19 cellular contexts compared by ENCODE assay signal in the genomic region with DNA sequence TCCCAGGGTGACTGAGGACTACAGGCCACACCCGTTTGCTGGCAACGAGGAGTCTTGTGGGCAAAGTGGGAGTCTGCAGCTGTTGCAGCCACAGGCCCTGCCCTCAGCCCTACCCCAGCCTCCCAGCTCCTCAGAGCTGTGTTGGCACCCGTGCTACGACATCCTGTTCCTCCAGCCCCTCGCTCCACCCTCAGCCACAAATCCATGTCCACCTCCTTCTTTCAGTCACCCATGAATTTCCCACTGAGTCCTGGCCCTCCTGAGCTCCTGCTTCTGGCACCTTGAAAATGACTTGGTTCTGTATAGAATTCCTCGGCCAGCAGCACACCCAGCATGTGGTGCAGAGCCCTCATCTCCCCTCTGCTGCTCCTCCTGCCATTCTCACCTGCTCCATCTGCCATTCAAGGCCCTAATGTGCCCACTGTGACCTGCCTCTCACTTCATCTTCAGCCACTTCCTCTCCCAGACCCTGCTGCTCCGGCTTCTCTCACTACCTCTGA. TPM values are rescaled to one million over a fixed set of nuclear protein-coding genes. Genes with fewer than 3 reads are reported as not detected.
DNase-seq lines count a peak whose midpoint lies in the region; ATAC-seq and TF ChIP-seq lines count a peak whose summit lies in the region.
"Had no signal": no experiment of that assay in that cellular context is flagged by ENCODE, and none has a peak within 500 bp of the region (broad histone marks: within the 10 kb centered on the region; RNA-seq: fewer than 3 reads in every experiment).

No MANE protein-coding gene starts in this region.

- H4K20me1 ChIP-seq in mammary epithelial cell (ENCODE audit: insufficient read depth, low read length) = no peaks in the 10 kb centered on the region

- H3K36me3 ChIP-seq in mammary epithelial cell (ENCODE audit: insufficient read depth, low read length) = peaks cover 16% of the 10 kb centered on the region
- H3K36me3 ChIP-seq: adrenal gland had no signal

- in situ Hi-C loops in mammary epithelial cell (cut with MboI; ENCODE audit: low sequenced_read_pairs in 2 of 2) = no loop called here

- peak overlapping the region; percentile 57 for H3K27ac Mint-ChIP-seq in MCF 10A (ENCODE audit: low read depth, unreplicated experiment)
- peak overlapping the region; percentile 5 to 57 (median 52) for H3K27ac Mint-ChIP-seq in nephron
- H3K27ac Mint-ChIP-seq: activated CD4-positive, alpha-beta memory T cell treated with anti-CD3 and anti-CD28 coated beads for 36 hours; activated T-helper 1 cell treated with anti-CD3 and anti-CD28 coated beads, Interleukin-12 subunit alpha, Interleukin-12 subunit beta, Interleukin-2, Interleukin-4 antibody, amounts not matched to agents 30 ng/mL and 10 ng/mL and 1 ng/mL, durations not matched to agents 14 hours and 24 hours and 36 hours; dendritic cell treated with granulocyte-macrophage colony-stimulating factor and Interleukin-4, amounts not matched to agents 40 ng/mL and 50 ng/mL, for 4 days; naive B cell had no signal

- DNase-seq in MCF 10A (ENCODE audit: unreplicated experiment) = no peak
- no peak for DNase-seq in mammary epithelial cell
- DNase-seq in dorsolateral prefrontal cortex = peak in 1 of 10 donors; percentile 39
- peak; percentile 33 for DNase-seq in ureter (ENCODE audit: low spot score)
- no peak for DNase-seq in activated gamma-delta T cell (lab: John Stamatoyannopoulos, UW)
- DNase-seq: activated CD4-positive, alpha-beta memory T cell treated with anti-CD3 and anti-CD28 coated beads for 36 hours; adrenal gland; naive B cell; NCI-H2029; NCI-H526 treated with DMSO at 0.1 percent for 48 hours; stimulated activated CD8-positive, alpha-beta memory T cell treated with anti-CD3 and anti-CD28 coated beads, Interleukin-4, amount 100 ng/mL, for 48 hours had no signal

- TF ChIP-seq CTCF in MCF 10A (IDR thresholded peaks at IDR 0.05; ENCODE audit: unreplicated experiment) (no peak), mammary epithelial cell (conservative IDR thresholded peaks at IDR 0.05 in 1 of 2, IDR thresholded peaks at IDR 0.05 in 1 of 2; ENCODE audit: extremely low read depth in 1 of 2, insufficient read depth in 1 of 2, low read depth in 1 of 2, low read length in 2 of 2) (no peak), dorsolateral prefrontal cortex (IDR thresholded peaks at IDR 0.05 in 54 of 56, conservative IDR thresholded peaks at IDR 0.05 in 2 of 56; ENCODE audit: low read depth in 1 of 56, partially characterized antibody in 56 of 56) (no peak), nephron (IDR thresholded peaks at IDR 0.05; ENCODE audit: unreplicated experiment in 3 of 3) (no peak)

- CTCF ChIA-PET in MCF 10A (lab: Yijun Ruan, JAX) = interaction anchor here (0.6 to 13.9 kb wide), 8 partner anchors 9 to 510 kb away, joined by 3 to 207 read pairs (median 3); no protein-coding TSS in a partner anchor
- CTCF ChIA-PET in mammary epithelial cell (lab: Charles Lee; ENCODE audit: low non-redundant PET) = no interaction called here

- no peaks in the 10 kb centered on the region for H3K27me3 Mint-ChIP-seq in MCF 10A (ENCODE audit: insufficient read depth, unreplicated experiment)
- no peaks in the 10 kb centered on the region for H3K27me3 Mint-ChIP-seq in nephron (ENCODE audit: low read depth)
- H3K27me3 Mint-ChIP-seq: activated CD4-positive, alpha-beta memory T cell treated with anti-CD3 and anti-CD28 coated beads for 36 hours; dendritic cell treated with granulocyte-macrophage colony-stimulating factor and Interleukin-4, amounts not matched to agents 40 ng/mL and 50 ng/mL, for 4 days had no signal

- WGBS in mammary epithelial cell (ENCODE audit: low coverage, missing lambda C conversion rate) = 92% methylated on average over 5 of the region's 7 CpGs

- no peak overlapping the region for H2AFZ ChIP-seq in mammary epithelial cell (ENCODE audit: low read depth, low read length)
- H2AFZ ChIP-seq: hepatocyte had no signal

- no peaks in the 10 kb centered on the region for H3K27me3 ChIP-seq in mammary epithelial cell (ENCODE audit: insufficient read depth, low read length)
- no peaks in the 10 kb centered on the region for H3K27me3 ChIP-seq in dorsolateral prefrontal cortex
- H3K27me3 ChIP-seq: adrenal gland, esophagus muscularis mucosa, hepatocyte, tibial artery had no signal

- intact Hi-C loops in MCF 10A (cut with micrococcal nuclease) (loop anchor here (10.0 kb wide), 1 partner anchor 375 kb away; the partner anchor contains the start of gene XYLB), mammary epithelial cell (cut with micrococcal nuclease) (no loop called here), dorsolateral prefrontal cortex (cut with DNase I) (loop anchor here in 1 of 2 donors (5.0 to 10.0 kb wide), 2 partner anchors 62 to 375 kb away; partner anchors contain the start of gene XYLB)

- no TSS peak for BruUV-seq in MCF 10A (replicated peaks; lab: Mats Ljungman, UMichigan)
- BruUV-seq in mammary epithelial cell (replicated peaks; lab: Mats Ljungman, UMichigan) = no TSS peak

- H3K27ac ChIP-seq in mammary epithelial cell (ENCODE audit: insufficient read depth, low read depth, low read length) (no peak overlapping the region), dorsolateral prefrontal cortex (peak overlapping the region in 58 of 59 donors; percentile 9 to 97 (median 77))
- H3K27ac ChIP-seq: adrenal gland, esophagus muscularis mucosa, hepatocyte, tibial artery had no signal

- no peak overlapping the region for H3K9ac ChIP-seq in mammary epithelial cell (ENCODE audit: insufficient read depth, low read length)

- no peak for ATAC-seq in GM18870 (IDR thresholded peaks at IDR 0.05; ENCODE audit: unreplicated experiment)
- ATAC-seq in GM19351 (IDR thresholded peaks at IDR 0.05; ENCODE audit: unreplicated experiment) = no peak

- H3K4me1 Mint-ChIP-seq in MCF 10A (ENCODE audit: insufficient read depth, unreplicated experiment) (peaks cover 10% of the 10 kb centered on the region), nephron (peaks cover 60% of the 10 kb centered on the region)

- H3K36me3 Mint-ChIP-seq in MCF 10A (ENCODE audit: insufficient read depth, unreplicated experiment) (peaks cover 39% of the 10 kb centered on the region), nephron (ENCODE audit: low read depth) (peaks cover 53% of the 10 kb centered on the region)
- H3K36me3 Mint-ChIP-seq: activated CD4-positive, alpha-beta memory T cell treated with anti-CD3 and anti-CD28 coated beads for 36 hours; naive B cell had no signal

- H3K4me3 ChIP-seq in mammary epithelial cell (replicated peaks in 1 of 3; ENCODE audit: insufficient read depth in 1 of 3, low read depth in 2 of 3, low read length in 3 of 3) (no peak overlapping the region), dorsolateral prefrontal cortex (no peak overlapping the region)
- H3K4me3 ChIP-seq: adrenal gland, esophagus muscularis mucosa, hepatocyte, tibial artery had no signal

- H3K9me3 ChIP-seq in mammary epithelial cell (replicated peaks; ENCODE audit: insufficient read depth, low read length) = no peaks in the 10 kb centered on the region
- H3K9me3 ChIP-seq: adrenal gland, esophagus muscularis mucosa, tibial artery had no signal

- POLR2A ChIA-PET in MCF 10A (lab: Yijun Ruan, JAX) = interaction anchor here (0.6 kb wide), 1 partner anchor 22 kb away, joined by 5 read pairs; no protein-coding TSS in a partner anchor

- dilution Hi-C loops in mammary epithelial cell (cut with HindIII; ENCODE audit: low sequenced_read_pairs) = no loop called here

- no peaks in the 10 kb centered on the region for H3K79me2 ChIP-seq in mammary epithelial cell (ENCODE audit: insufficient read depth, low read length)

- H3K4me2 ChIP-seq in mammary epithelial cell (ENCODE audit: insufficient read depth, low read depth, low read length) = no peak overlapping the region
- H3K4me2 ChIP-seq: hepatocyte had no signal

- no peaks in the 10 kb centered on the region for H3K4me1 ChIP-seq in mammary epithelial cell (ENCODE audit: insufficient read depth, low read length)
- H3K4me1 ChIP-seq: adrenal gland had no signal

- no peak overlapping the region for H3K4me3 Mint-ChIP-seq in MCF 10A (ENCODE audit: unreplicated experiment)
- no peak overlapping the region for H3K4me3 Mint-ChIP-seq in nephron
- H3K4me3 Mint-ChIP-seq: activated CD4-positive, alpha-beta memory T cell treated with anti-CD3 and anti-CD28 coated beads for 36 hours; activated T-helper 1 cell treated with anti-CD3 and anti-CD28 coated beads, Interleukin-12 subunit alpha, Interleukin-12 subunit beta, Interleukin-2, Interleukin-4 antibody, amounts not matched to agents 30 ng/mL and 10 ng/mL and 1 ng/mL, durations not matched to agents 14 hours and 24 hours and 36 hours; dendritic cell treated with granulocyte-macrophage colony-stimulating factor and Interleukin-4, amounts not matched to agents 40 ng/mL and 50 ng/mL, for 4 days had no signal

- H3K9me3 Mint-ChIP-seq in MCF 10A (ENCODE audit: unreplicated experiment) (no peaks in the 10 kb centered on the region), nephron (no peaks in the 10 kb centered on the region)
- H3K9me3 Mint-ChIP-seq: activated CD4-positive, alpha-beta memory T cell treated with anti-CD3 and anti-CD28 coated beads for 36 hours; activated T-helper 1 cell treated with anti-CD3 and anti-CD28 coated beads, Interleukin-12 subunit alpha, Interleukin-12 subunit beta, Interleukin-2, Interleukin-4 antibody, amounts not matched to agents 30 ng/mL and 10 ng/mL and 1 ng/mL, durations not matched to agents 14 hours and 24 hours and 36 hours; dendritic cell treated with granulocyte-macrophage colony-stimulating factor and Interleukin-4, amounts not matched to agents 40 ng/mL and 50 ng/mL, for 4 days; naive B cell had no signal

RNA-seq across cellular contexts. Expression of gene VILL, which starts 20.9 kb away (rescaled TPM):
- total RNA-seq in MCF 10A (2022) (not detected in 2 replicates), mammary epithelial cell (1 to 10 TPM; 1.8 to 3.0 TPM), dorsolateral prefrontal cortex (10 to 100 TPM in 83 of 120 experiments, 1 to 10 TPM in 37; 5.7 to 23.5 (median 11.1) TPM), ureter (46.4 TPM)
- polyA plus RNA-seq in mammary epithelial cell = 1.8 TPM
- 1.1 TPM for polyA minus RNA-seq in mammary epithelial cell

RNA-seq across cellular contexts. Expression of gene PLCD1, which starts 59.8 kb away (rescaled TPM):
- total RNA-seq in MCF 10A (2022) = 1.8 and 3.1 TPM in 2 replicates
- total RNA-seq in mammary epithelial cell = 10 to 100 TPM; 53.0 to 75.8 TPM
- polyA plus RNA-seq in mammary epithelial cell = 29.1 TPM
- polyA minus RNA-seq in mammary epithelial cell = 131 TPM
- 10 to 100 TPM; 16.3 to 64.5 (median 29.4) TPM for total RNA-seq in dorsolateral prefrontal cortex
- total RNA-seq in ureter = 93.5 TPM
